8 cellular contexts compared by ENCODE assay signal in the genomic region with DNA sequence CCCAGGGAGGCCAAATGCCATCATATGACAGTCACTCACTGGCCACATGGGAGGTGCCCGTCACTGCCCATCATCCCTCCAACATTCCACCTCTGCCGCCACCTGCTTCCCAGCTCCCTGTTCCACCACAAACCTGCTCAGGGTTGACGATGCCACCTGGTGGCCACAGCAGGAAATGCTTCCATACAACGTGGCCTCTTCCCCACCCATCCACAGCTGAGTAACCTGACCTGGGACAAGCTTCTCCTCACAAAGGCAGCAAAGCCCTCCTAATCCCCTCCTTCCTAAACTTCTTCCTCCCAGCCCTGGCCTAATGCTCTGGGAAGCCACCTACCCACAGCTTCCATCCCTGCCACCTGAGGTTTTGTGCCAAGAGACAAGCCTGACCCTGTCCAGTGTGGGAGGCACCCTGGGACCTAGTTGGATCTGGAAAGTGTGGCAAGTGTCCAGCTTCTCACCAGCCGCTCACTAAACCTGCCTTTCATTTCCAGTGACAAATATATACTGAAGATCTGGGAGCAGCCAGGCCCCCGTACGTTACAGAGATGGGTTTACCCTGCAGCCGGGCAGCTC. TPM values are rescaled to one million over a fixed set of nuclear protein-coding genes. Genes with fewer than 3 reads are reported as not detected.
DNase-seq lines count a peak whose midpoint lies in the region; ATAC-seq and TF ChIP-seq lines count a peak whose summit lies in the region.

No MANE protein-coding gene starts in this region.

- no peaks in the 10 kb centered on the region for H3K36me3 ChIP-seq in KMS-11 (ENCODE audit: insufficient read depth)
- no peaks in the 10 kb centered on the region for H3K36me3 ChIP-seq in right lobe of liver

- no peak overlapping the region for H3K4me3 ChIP-seq in KMS-11 (IDR thresholded peaks at IDR 0.05; ENCODE audit: insufficient read depth, low read depth, low read length)
- no peak overlapping the region for H3K4me3 ChIP-seq in astrocyte of the spinal cord (ENCODE audit: low read depth, low read length)
- no peak overlapping the region for H3K4me3 ChIP-seq in right lobe of liver

- no peak for TF ChIP-seq POLR2A in right lobe of liver (IDR thresholded peaks at IDR 0.05)

- no peak overlapping the region for H2AFZ ChIP-seq in KMS-11 (ENCODE audit: low read depth)

- H3K4me1 ChIP-seq in KMS-11 (ENCODE audit: low read depth, poor library complexity, severe bottlenecking) (no peaks in the 10 kb centered on the region), right lobe of liver (peaks cover 0 to 17% (median 0%) of the 10 kb centered on the region in 4 donors)

- no peaks in the 10 kb centered on the region for H4K20me1 ChIP-seq in KMS-11 (ENCODE audit: insufficient read depth)

- ATAC-seq in right lobe of liver, result peak in 3 of 4 donors; percentile 17 to 18 (median 18)
- ATAC-seq in HG03354 (IDR thresholded peaks at IDR 0.05; ENCODE audit: poor library complexity, severe bottlenecking, unreplicated experiment), result no peak
- ATAC-seq in GM19452 (IDR thresholded peaks at IDR 0.05; ENCODE audit: unreplicated experiment), result no peak

- TF ChIP-seq CTCF in KMS-11 (conservative IDR thresholded peaks at IDR 0.05; ENCODE audit: low read depth, low read length), result peak; percentile 79
- TF ChIP-seq CTCF in astrocyte of the spinal cord (IDR thresholded peaks at IDR 0.05; ENCODE audit: low read depth, low read length), result peak; percentile 62
- TF ChIP-seq CTCF in right lobe of liver (IDR thresholded peaks at IDR 0.05), result peak; percentile 25 to 47 (median 36)

- H3K9ac ChIP-seq in KMS-11, result no peak overlapping the region

- no peaks in the 10 kb centered on the region for H3K9me3 ChIP-seq in right lobe of liver

- 53% methylated on average over 6 of the region's 8 CpGs for WGBS in right lobe of liver (ENCODE audit: insufficient coverage, low coverage, low lambda C conversion rate, missing lambda C conversion rate)

- DNase-seq in NCI-H524 (lab: John Stamatoyannopoulos, UW), result peak; percentile 22 to 59
- no peak for DNase-seq in NCI-H524 treated with DMSO at 0.1 percent for 48 hours (lab: John Stamatoyannopoulos, UW)
- DNase-seq in astrocyte of the spinal cord (ENCODE audit: low read depth, low spot score), result no peak
- peak in 2 of 3 donors; percentile 18 to 53 for DNase-seq in right lobe of liver
- no peak for DNase-seq in NK-92 (lab: John Stamatoyannopoulos, UW; ENCODE audit: unreplicated experiment)

- no peaks in the 10 kb centered on the region for H3K79me2 ChIP-seq in KMS-11 (ENCODE audit: insufficient read depth, low read depth)

- H3K27me3 ChIP-seq in KMS-11 (ENCODE audit: insufficient read depth, low read depth) (peaks cover 4% of the 10 kb centered on the region; the same call in 1 of the 2 replicates), right lobe of liver (peaks cover 0 to 4% of the 10 kb centered on the region in 2 donors)

- intact Hi-C loops in right lobe of liver (cut with DNase I), result no loop called here

- H3K27ac ChIP-seq in KMS-11, result no peak overlapping the region
- no peak overlapping the region for H3K27ac ChIP-seq in right lobe of liver

- in situ Hi-C loops in astrocyte of the spinal cord (cut with HindIII; ENCODE audit: low sequenced_read_pairs), result no loop called here

- H3K4me2 ChIP-seq in KMS-11, result no peak overlapping the region

RNA-seq across cellular contexts. Expression of a gene that starts 4.3 kb away (rescaled TPM):
- total RNA-seq in right lobe of liver, result under 1 TPM; 0.09 to 0.55 (median 0.22) TPM

Comparison
In these comparisons a context has a peak if more than half of its experiments do, and no peak if none do; other contexts are left out.
1. DNase-seq: peak in NCI-H524 (2 of 2) and right lobe of liver (2 of 3); none in NCI-H524 treated with DMSO at 0.1 percent for 48 hours (single experiment), astrocyte of the spinal cord (single experiment) and NK-92 (single experiment).
2. ATAC-seq: peak in right lobe of liver (3 of 4); none in HG03354 (single experiment) and GM19452 (single experiment).
3. Peak in every context shown above with its lines, with median percentiles within 50 percentile points of each other: CTCF ChIP-seq.